In genomic region chr2:72883356-72883962, GRCh38 we compare ENCODE assay signal across 11 cellular contexts. TPM values are rescaled to one million over a fixed set of nuclear protein-coding genes. Genes with fewer than 3 reads are reported as not detected.
DNase-seq lines count a peak whose midpoint lies in the region; ATAC-seq and TF ChIP-seq lines count a peak whose summit lies in the region.
"Had no signal": no experiment of that assay in that cellular context is flagged by ENCODE, and none has a peak within 500 bp of the region (broad histone marks: within the 10 kb centered on the region; RNA-seq: fewer than 3 reads in every experiment).

No MANE protein-coding gene starts in this region.

- H2BK15ac ChIP-seq in mesendoderm (replicated peaks; ENCODE audit: low read depth): no peak overlapping the region

- H3K4me1 ChIP-seq in adrenal gland (replicated peaks in 1 of 2) (peaks cover 10 to 15% of the 10 kb centered on the region in 2 donors), mesendoderm (ENCODE audit: control insufficient read depth, low read depth, low read length) (no peaks in the 10 kb centered on the region)

- DNase-seq in GM03348 (ENCODE audit: low spot score) (peak; percentile 63), Kasumi-1 (lab: John Stamatoyannopoulos, UW) (peak; percentile 23 to 65), adrenal gland (peak in 4 of 7 donors; percentile 57 to 66 (median 60)), mesendoderm (peak; percentile 65)
- DNase-seq in activated CD4-positive, CD25-positive, alpha-beta regulatory T cell treated with anti-CD3 and anti-CD28 coated beads, Interleukin-2, amount 50 U/mL, for 72 hours: no peak
- DNase-seq in effector CD8-positive, alpha-beta T cell (lab: John Stamatoyannopoulos, UW): no peak
- DNase-seq: activated B cell treated with CpG ODN at 0.5 μM for 24 hours, NCI-H1417 treated with DMSO at 0.1 percent for 48 hours had no signal

- TF ChIP-seq POLR2A in adrenal gland (IDR thresholded peaks at IDR 0.05): no peak

- H4K5ac ChIP-seq in mesendoderm (ENCODE audit: low read length): no peak overlapping the region

- no peak overlapping the region for H3K23ac ChIP-seq in mesendoderm (ENCODE audit: low read length)

- no peaks in the 10 kb centered on the region for H3K9me3 ChIP-seq in adrenal gland (replicated peaks in 1 of 3)

- H4K8ac ChIP-seq in mesendoderm (ENCODE audit: low read depth, low read length): no peak overlapping the region

- WGBS in adrenal gland, 4 donors: 3 to 22% (median 8%) methylated on average over 4 of the region's 4 CpGs
- WGBS in mesendoderm (ENCODE audit: extremely low coverage, insufficient coverage, low lambda C conversion rate): no CpG with 5 or more reads among the region's 4 CpGs

- no peak overlapping the region for H3K18ac ChIP-seq in mesendoderm (ENCODE audit: low read length)

- no peaks in the 10 kb centered on the region for H3K36me3 ChIP-seq in adrenal gland (replicated peaks in 1 of 2)
- H3K36me3 ChIP-seq in mesendoderm (ENCODE audit: control insufficient read depth, insufficient read depth, low read length): no peaks in the 10 kb centered on the region

- no peak overlapping the region for H3K4ac ChIP-seq in mesendoderm (ENCODE audit: low read depth, low read length)

- intact Hi-C loops in adrenal gland (cut with DNase I): no loop called here

- H2BK120ac ChIP-seq in mesendoderm (ENCODE audit: low read depth, low read length): no peak overlapping the region

- no peak overlapping the region for H2BK5ac ChIP-seq in mesendoderm (ENCODE audit: low read length)

- no peak overlapping the region for H3K9ac ChIP-seq in mesendoderm (ENCODE audit: low read length)

- no peak for ATAC-seq in HG03457 (IDR thresholded peaks at IDR 0.05; ENCODE audit: unreplicated experiment)
- ATAC-seq in HG03139 (IDR thresholded peaks at IDR 0.05; ENCODE audit: unreplicated experiment): no peak

- H3K56ac ChIP-seq in mesendoderm (ENCODE audit: low read length): no peak overlapping the region

- H3K27me3 ChIP-seq in adrenal gland: no peaks in the 10 kb centered on the region
- peaks cover 4% of the 10 kb centered on the region for H3K27me3 ChIP-seq in mesendoderm (ENCODE audit: insufficient read depth, low read length, poor library complexity)

- H3K79me2 ChIP-seq in mesendoderm (ENCODE audit: control insufficient read depth, insufficient read depth, low read length): no peaks in the 10 kb centered on the region

- no peaks in the 10 kb centered on the region for H3K79me1 ChIP-seq in mesendoderm (ENCODE audit: low read length)

- H2AK5ac ChIP-seq in mesendoderm (ENCODE audit: low read length): no peak overlapping the region

- no peak overlapping the region for H3K4me3 ChIP-seq in adrenal gland
- no peak overlapping the region for H3K4me3 ChIP-seq in mesendoderm (ENCODE audit: low read length)
- H3K4me3 ChIP-seq: coronary artery had no signal

- no peak for TF ChIP-seq CTCF in adrenal gland (IDR thresholded peaks at IDR 0.05)

- no peak overlapping the region for H3K4me2 ChIP-seq in mesendoderm (ENCODE audit: low read length)

- H3K27ac ChIP-seq in adrenal gland (no peak overlapping the region), mesendoderm (ENCODE audit: low read depth, low read length) (no peak overlapping the region)
- H3K27ac ChIP-seq: coronary artery had no signal

RNA-seq across cellular contexts. Expression of gene SPR, which starts 3.7 kb away (rescaled TPM):
- 100 to 1,000 TPM in 2 of 8 donors, 10 to 100 TPM in 6; 52.2 to 116 (median 73.4) TPM for total RNA-seq in adrenal gland
- 10 to 100 TPM; 43.8 to 68.0 (median 66.6) TPM for polyA plus RNA-seq in adrenal gland
- polyA plus RNA-seq in mesendoderm (2013, experiment 1 of 2): 2.6 TPM
- 2.6 TPM for polyA plus RNA-seq in mesendoderm (2013, experiment 2 of 2)

RNA-seq across cellular contexts. Expression of gene EMX1, which starts 33.9 kb away (rescaled TPM):
- total RNA-seq in adrenal gland: under 1 TPM in 1 of 8 donors, not detected in 7; 0.15 TPM
- polyA plus RNA-seq in adrenal gland: under 1 TPM in 1 of 3 donors, not detected in 2; 0.10 TPM
- polyA plus RNA-seq in mesendoderm (2013, experiment 1 of 2): 0.15 TPM
- 0.35 TPM for polyA plus RNA-seq in mesendoderm (2013, experiment 2 of 2)

RNA-seq across cellular contexts. Expression of gene EXOC6B, which starts 57.6 kb away (rescaled TPM):
- total RNA-seq in adrenal gland: 10 to 100 TPM; 39.4 to 92.6 (median 56.8) TPM
- polyA plus RNA-seq in adrenal gland: 10 to 100 TPM in 1 of 3 donors, 1 to 10 TPM in 2; 6.0 to 25.4 (median 9.7) TPM
- 19.2 TPM for polyA plus RNA-seq in mesendoderm (2013, experiment 1 of 2)
- 20.0 TPM for polyA plus RNA-seq in mesendoderm (2013, experiment 2 of 2)

Comparison
In these comparisons a context has a peak if more than half of its experiments do, and no peak if none do; other contexts are left out.
1. DNase-seq: peak in GM03348 (single experiment), Kasumi-1 (2 of 2), adrenal gland (4 of 7) and mesendoderm (single experiment); none in activated CD4-positive, CD25-positive, alpha-beta regulatory T cell treated with anti-CD3 and anti-CD28 coated beads, Interleukin-2, amount 50 U/mL, for 72 hours (single experiment) and effector CD8-positive, alpha-beta T cell (single experiment).